Comparison of ENCODE assay signal across 24 cellular contexts in genomic region chr22:41204066-41204465, GRCh38. TPM values are rescaled to one million over a fixed set of nuclear protein-coding genes. Genes with fewer than 3 reads are reported as not detected.
DNase-seq lines count a peak whose midpoint lies in the region; ATAC-seq, FAIRE-seq and TF ChIP-seq lines count a peak whose summit lies in the region.
"Had no signal": no experiment of that assay in that cellular context is flagged by ENCODE, and none has a peak within 500 bp of the region (broad histone marks: within the 10 kb centered on the region; RNA-seq: fewer than 3 reads in every experiment).

No MANE protein-coding gene starts in this region.

- peaks cover 7% of the 10 kb centered on the region for H3K4me1 Mint-ChIP-seq in nephron

- H3K4me1 ChIP-seq in MM.1S (ENCODE audit: low read length) (no peaks in the 10 kb centered on the region), GM12878 (ENCODE audit: control insufficient read depth, insufficient read depth, low read length) (no peaks in the 10 kb centered on the region), upper lobe of left lung (peaks cover 8 to 20% (median 12%) of the 10 kb centered on the region in 4 donors)

- in situ Hi-C loops in GM12878 (cut with MboI): no loop called here

- peak overlapping the region; percentile 69 to 83 (median 81) for H3K4me3 Mint-ChIP-seq in nephron

- no peak for TF ChIP-seq EP300 in GM12878 (IDR thresholded peaks at IDR 0.05; ENCODE audit: borderline replicate concordance in 1 of 2, control insufficient read depth in 1 of 2, low read depth in 2 of 2, low read length in 2 of 2)
- TF ChIP-seq EP300 in upper lobe of left lung (IDR thresholded peaks at IDR 0.05): no peak

- POLR2A ChIA-PET in GM12878 (lab: Charles Lee): interaction anchor here (0.6 kb wide), 1 partner anchor 9 kb away, joined by 3 read pairs; no protein-coding TSS in a partner anchor

- BruUV-seq in GM12878 (replicated peaks; lab: Mats Ljungman, UMichigan): no TSS peak

- RAD21 ChIA-PET in GM12878 (lab: Charles Lee; ENCODE audit: unreplicated experiment): no interaction called here

- H3K79me2 ChIP-seq in MM.1S (ENCODE audit: low read length): peaks cover 33% of the 10 kb centered on the region
- peaks cover 10% of the 10 kb centered on the region for H3K79me2 ChIP-seq in GM12878 (ENCODE audit: control insufficient read depth, insufficient read depth, low read length)

- TF ChIP-seq POLR2A in GM12878 (IDR thresholded peaks at IDR 0.05; ENCODE audit: low read depth, low read length) (no peak), upper lobe of left lung (IDR thresholded peaks at IDR 0.05) (no peak)

- H2AFZ ChIP-seq in MM.1S (ENCODE audit: low read length) (0 out of 2 replicates have a peak overlapping the region, but pooled peaks have one; percentile 33), GM12878 (ENCODE audit: control insufficient read depth, low read depth, low read length) (no peak overlapping the region)

- no peaks in the 10 kb centered on the region for H3F3A ChIP-seq in MM.1S (ENCODE audit: insufficient read depth, low read length)

- H3K27ac ChIP-seq in MM.1S (ENCODE audit: low read length): no peak overlapping the region
- H3K27ac ChIP-seq in GM12878 (ENCODE audit: control insufficient read depth, insufficient read depth): no peak overlapping the region
- no peak overlapping the region for H3K27ac ChIP-seq in upper lobe of left lung
- H3K27ac ChIP-seq: brain microvascular endothelial cell, right atrium auricular region, vagina, VCaP had no signal

- no peaks in the 10 kb centered on the region for H3K9me3 Mint-ChIP-seq in nephron

- H3K27me3 Mint-ChIP-seq in nephron (ENCODE audit: low read depth): peaks cover 35% of the 10 kb centered on the region

- no peak for TF ChIP-seq RAD21 in GM12878 (IDR thresholded peaks at IDR 0.05; ENCODE audit: insufficient read depth, low read depth, low read length)

- H3K27me3 ChIP-seq in MM.1S (replicated peaks; ENCODE audit: insufficient read depth, low read length): 0 out of 2 replicates have a peak, but pooled peaks cover 6% of the 10 kb centered on the region
- H3K27me3 ChIP-seq in GM12878 (replicated peaks in 1 of 2; ENCODE audit: control insufficient read depth in 2 of 2, insufficient read depth in 2 of 2, low read length in 1 of 2): no peaks in the 10 kb centered on the region
- H3K27me3 ChIP-seq in upper lobe of left lung: no peaks in the 10 kb centered on the region
- H3K27me3 ChIP-seq: brain microvascular endothelial cell, right atrium auricular region, vagina had no signal

- DNase-seq in SKM-1 treated with dmso at 0.1 percent for 144 hours (lab: John Stamatoyannopoulos, UW; ENCODE audit: unreplicated experiment) (peak; percentile 9), SKM-1 (lab: John Stamatoyannopoulos, UW; ENCODE audit: unreplicated experiment) (no peak), MM.1S (no peak), GM12878 (ENCODE audit: low read depth, low spot score) (no peak), upper lobe of left lung (no peak), putamen (ENCODE audit: low spot score) (no peak)
- no peak for DNase-seq in stimulated activated naive CD4-positive, alpha-beta T cell treated with Interleukin-2 at 50 U/mL for 16 hours (lab: John Stamatoyannopoulos, UW)
- DNase-seq: 8988T; activated T-cell treated with anti-CD3 and anti-CD28 coated beads, Interleukin-2, amount 50 U/mL, for 48 hours; AML-193; brain microvascular endothelial cell; COR-L47; NCI-H1694 treated with DMSO at 0.1 percent for 48 hours; NCI-H748 treated with DMSO at 0.1 percent for 48 hours; occipital lobe; OCI-M1; stimulated activated CD4-positive, alpha-beta T cell treated with anti-CD3 and anti-CD28 coated beads, Interleukin-12 subunit alpha, Interleukin-12 subunit beta, amount 100 ng/mL, for 4 hours had no signal

- intact Hi-C loops in GM12878 (cut with micrococcal nuclease; ENCODE audit: unreplicated experiment): no loop called here

- H3K36me3 Mint-ChIP-seq in nephron (ENCODE audit: low read depth): no peaks in the 10 kb centered on the region

- H3K9me2 ChIP-seq in MM.1S (replicated peaks; ENCODE audit: insufficient read depth, low read length): no peaks in the 10 kb centered on the region

- H3K9me3 ChIP-seq in MM.1S (replicated peaks; ENCODE audit: insufficient read depth, low read length) (no peaks in the 10 kb centered on the region), GM12878 (replicated peaks; ENCODE audit: control insufficient read depth, insufficient read depth, low read length) (no peaks in the 10 kb centered on the region), upper lobe of left lung (no peaks in the 10 kb centered on the region)
- H3K9me3 ChIP-seq: right atrium auricular region, vagina had no signal

- no peak for FAIRE-seq in GM12878 (lab: Jason Lieb, UNC)
- FAIRE-seq: colon, HepG2 had no signal

- no peaks in the 10 kb centered on the region for H4K20me1 ChIP-seq in MM.1S (ENCODE audit: insufficient read depth, low read length)
- H4K20me1 ChIP-seq in GM12878 (ENCODE audit: control insufficient read depth, insufficient read depth): no peaks in the 10 kb centered on the region

- 47% methylated on average over 6 of the region's 6 CpGs for WGBS in GM12878 (ENCODE audit: insufficient coverage, insufficient replicate concordance, low lambda C conversion rate, missing lambda C conversion rate)
- WGBS in upper lobe of left lung, 2 donors: 66 to 67% methylated on average over 6 of the region's 6 CpGs

- H3K27ac Mint-ChIP-seq in nephron: no peak overlapping the region

- no peaks in the 10 kb centered on the region for H3K36me3 ChIP-seq in MM.1S (replicated peaks; ENCODE audit: insufficient read depth, low read length)
- H3K36me3 ChIP-seq in GM12878 (ENCODE audit: control insufficient read depth in 2 of 2, insufficient read depth in 2 of 2, low read length in 1 of 2): no peaks in the 10 kb centered on the region; a peak in 1 of 4 replicates
- H3K36me3 ChIP-seq in upper lobe of left lung: peaks cover 0 to 9% (median 0%) of the 10 kb centered on the region in 4 donors
- H3K36me3 ChIP-seq: brain microvascular endothelial cell, right atrium auricular region, vagina had no signal

- TF ChIP-seq CTCF in MM.1S (IDR thresholded peaks at IDR 0.05; ENCODE audit: low read length) (no peak), GM12878 (IDR thresholded peaks at IDR 0.05 in 2 of 3, conservative IDR thresholded peaks at IDR 0.05 in 1 of 3; ENCODE audit: control insufficient read depth in 2 of 3, extremely low read depth in 1 of 3, insufficient read depth in 1 of 3, low read depth in 3 of 3, low read length in 3 of 3) (no peak), nephron (IDR thresholded peaks at IDR 0.05; ENCODE audit: unreplicated experiment in 3 of 3) (no peak), upper lobe of left lung (IDR thresholded peaks at IDR 0.05) (no peak)

- SMC1A ChIA-PET in GM12878 (lab: Charles Lee; ENCODE audit: uncharacterized antibody, unreplicated experiment): no interaction called here

- H3K4me3 ChIP-seq in MM.1S (ENCODE audit: low read length) (no peak overlapping the region), GM12878 (no peak overlapping the region), upper lobe of left lung (no peak overlapping the region)
- H3K4me3 ChIP-seq: right atrium auricular region had no signal

- H3K4me2 ChIP-seq in MM.1S (ENCODE audit: low read depth, low read length) (no peak overlapping the region), GM12878 (ENCODE audit: control insufficient read depth, insufficient read depth) (no peak overlapping the region)

- CTCF ChIA-PET in GM12878 (lab: Yijun Ruan, JAX): no interaction called here

- no peak for ATAC-seq in GM12878
- ATAC-seq in upper lobe of left lung (ENCODE audit: low FRiP score in 2 of 2): no peak
- ATAC-seq: Right ventricle myocardium inferior had no signal

- H3K9ac ChIP-seq in MM.1S (ENCODE audit: low read length) (no peak overlapping the region), GM12878 (ENCODE audit: control insufficient read depth, insufficient read depth, low read length) (no peak overlapping the region)

RNA-seq across cellular contexts. Expression of gene L3MBTL2, which starts 1.0 kb away (rescaled TPM):
- 23.7 and 27.9 TPM in 2 replicates for total RNA-seq in GM12878 (2013; cell fraction: nucleolus; rRNA removed)
- total RNA-seq in GM12878 (2014; rRNA removed): 28.5 and 31.3 TPM in 2 replicates
- 23.9 and 25.3 TPM in 2 replicates for total RNA-seq in GM12878 (2014; rRNA removed; fragmentation: Illumina TruSeq; extraction: Trizol)
- 31.6 and 32.9 TPM in 2 replicates for total RNA-seq in GM12878 (2021)
- 9.0 TPM for polyA plus RNA-seq in GM12878 (2011; ENCODE audit: low read depth)
- 14.8 and 27.9 TPM in 2 replicates for polyA plus RNA-seq in GM12878 (2011; rRNA removed)
- polyA plus RNA-seq in GM12878 (2011; cell fraction: cytosol; rRNA removed): 30.5 and 36.3 TPM in 2 replicates
- polyA plus RNA-seq in GM12878 (2011; cell fraction: nucleus; rRNA removed): 46.5 and 61.6 TPM in 2 replicates
- 15.2 and 16.3 TPM in 2 replicates for polyA plus RNA-seq in GM12878 (2012)
- 23.2 and 27.5 TPM in 2 replicates for polyA plus RNA-seq in GM12878 (2014; fragmentation: Illumina TruSeq; extraction: Trizol)
- 10 to 100 TPM; 13.2 to 17.6 TPM for polyA plus RNA-seq in GM12878 (2014; fragmentation: Nextera tagmentation; extraction: Ambion mirVana)
- polyA plus RNA-seq in GM12878 (2014; rRNA removed): 32.6 and 33.9 TPM in 2 replicates
- polyA plus RNA-seq in GM12878 (2016; fragmentation: Nextera tagmentation; extraction: Ambion mirVana): 10 to 100 TPM; 35.7 to 37.6 TPM
- 32.8 and 38.0 TPM in 2 replicates for polyA minus RNA-seq in GM12878 (2011; rRNA and poly(A)+ RNA removed)
- 10.6 and 11.0 TPM in 2 replicates for polyA minus RNA-seq in GM12878 (2011; cell fraction: cytosol; rRNA and poly(A)+ RNA removed)
- 9.1 and 18.8 TPM in 2 replicates for polyA minus RNA-seq in GM12878 (2011; cell fraction: nucleus; rRNA and poly(A)+ RNA removed)
- 10 to 100 TPM; 15.4 to 38.8 (median 24.7) TPM for total RNA-seq in upper lobe of left lung

RNA-seq across cellular contexts. Expression of gene CHADL, which starts 36.7 kb away (rescaled TPM):
- 0.27 and 0.86 TPM in 2 replicates for total RNA-seq in GM12878 (2013; cell fraction: nucleolus; rRNA removed)
- total RNA-seq in GM12878 (2014; rRNA removed) (0.22 TPM in 1 of 2 replicates, not detected in the other), GM12878 (2014; rRNA removed; fragmentation: Illumina TruSeq; extraction: Trizol) (not detected in 2 replicates), GM12878 (2021) (not detected in 2 replicates), upper lobe of left lung (10 to 100 TPM in 1 of 6 donors, 1 to 10 TPM in 5; 2.0 to 12.6 (median 4.4) TPM)
- not detected for polyA plus RNA-seq in GM12878 (2011; ENCODE audit: low read depth)
- polyA plus RNA-seq in GM12878 (2011; rRNA removed) (not detected in 2 replicates), GM12878 (2014; fragmentation: Illumina TruSeq; extraction: Trizol) (not detected in 2 replicates), GM12878 (2014; fragmentation: Nextera tagmentation; extraction: Ambion mirVana) (not detected), GM12878 (2014; rRNA removed) (0.63 TPM in 1 of 2 replicates, not detected in the other), GM12878 (2016; fragmentation: Nextera tagmentation; extraction: Ambion mirVana) (under 1 TPM in 1 of 2 experiments, not detected in 1; 0.24 TPM)
- polyA plus RNA-seq in GM12878 (2011; cell fraction: cytosol; rRNA removed): not detected in 2 replicates
- polyA plus RNA-seq in GM12878 (2011; cell fraction: nucleus; rRNA removed): not detected in 2 replicates
- polyA plus RNA-seq in GM12878 (2012): 0.05 and 0.11 TPM in 2 replicates
- polyA minus RNA-seq in GM12878 (2011; rRNA and poly(A)+ RNA removed): not detected in 2 replicates
- not detected in 2 replicates for polyA minus RNA-seq in GM12878 (2011; cell fraction: cytosol; rRNA and poly(A)+ RNA removed)
- polyA minus RNA-seq in GM12878 (2011; cell fraction: nucleus; rRNA and poly(A)+ RNA removed): 0.12 and 0.19 TPM in 2 replicates
